Comparison of ENCODE assay signal across 8 cellular contexts in genomic region chr15:70605606-70606410, GRCh38.
DNase-seq lines count a peak whose midpoint lies in the region; ATAC-seq, FAIRE-seq and TF ChIP-seq lines count a peak whose summit lies in the region.

No MANE protein-coding gene starts in this region.

- H2AFZ ChIP-seq in HepG2 (ENCODE audit: low read length): no peak overlapping the region

- POLR2A ChIA-PET in HepG2 (lab: Yijun Ruan, JAX): interaction anchor here (1.1 to 1.2 kb wide), 3 partner anchors 9 to 21 kb away, joined by 3 read pairs; no protein-coding TSS in a partner anchor

- TF ChIP-seq EP300 in HepG2 (IDR thresholded peaks at IDR 0.05; ENCODE audit: low read depth in 2 of 2, low read length in 2 of 2): no peak
- TF ChIP-seq EP300 in HepG2 (CRISPR knock-in tag; IDR thresholded peaks at IDR 0.05; ENCODE audit: borderline replicate concordance): no peak

- intact Hi-C loops in colonic mucosa (cut with DNase I): no loop called here
- intact Hi-C loops in HepG2 (cut with micrococcal nuclease; ENCODE audit: unreplicated experiment): no loop called here
- intact Hi-C loops in tibial artery (cut with DNase I; ENCODE audit: low total_unique reads): no loop called here

- in situ Hi-C loops in HepG2 (cut with HindIII; ENCODE audit: extremely low pct_ligation_motif_present, low pct_unique_long_range_greater_than_20kb): no loop called here

- TF ChIP-seq RAD21 in HepG2 (CRISPR knock-in tag; IDR thresholded peaks at IDR 0.05): no peak

- CTCF ChIA-PET in HepG2 (lab: Yijun Ruan, JAX; ENCODE audit: low intra/inter-chr PET ratio, low total read pairs): no interaction called here

- no peak for TF ChIP-seq POLR2A in HepG2 (IDR thresholded peaks at IDR 0.05; ENCODE audit: insufficient read depth in 1 of 2, low read depth in 2 of 2, low read length in 2 of 2)

- ATAC-seq in HepG2 (no peak; the same call in 2 of the 3 replicates), HG03565 (IDR thresholded peaks at IDR 0.05; ENCODE audit: unreplicated experiment) (no peak), GM18502 (IDR thresholded peaks at IDR 0.05; ENCODE audit: poor library complexity, unreplicated experiment) (no peak), GM19328 (IDR thresholded peaks at IDR 0.05; ENCODE audit: unreplicated experiment) (no peak)

- DNase-seq in NCI-H2029 (lab: John Stamatoyannopoulos, UW) (peak; percentile 42), colonic mucosa (peak; percentile 36), HepG2 (ENCODE audit: low spot score) (peak; percentile 42), tibial artery (peak in 1 of 2 donors; percentile 76), OCI-M1 (lab: John Stamatoyannopoulos, UW) (no peak)

- no peaks in the 10 kb centered on the region for H4K20me1 ChIP-seq in HepG2 (ENCODE audit: insufficient read depth, low read length)

- H3K4me2 ChIP-seq in HepG2 (ENCODE audit: low read depth, low read length): peak overlapping the region; percentile 31; the same call in 1 of the 2 replicates

- H3K9me3 ChIP-seq in colonic mucosa (no peaks in the 10 kb centered on the region), HepG2 (ENCODE audit: low read length) (no peaks in the 10 kb centered on the region), tibial artery (no peaks in the 10 kb centered on the region)

- 56% methylated on average over 6 of the region's 7 CpGs for WGBS in HepG2 (ENCODE audit: low lambda C conversion rate)

- H3K27ac ChIP-seq in colonic mucosa (no peak overlapping the region), HepG2 (ENCODE audit: extremely low read length, insufficient read depth, low read length) (no peak overlapping the region), tibial artery (peak overlapping the region; percentile 4 to 22)

- no peaks in the 10 kb centered on the region for H3K36me3 ChIP-seq in colonic mucosa
- no peaks in the 10 kb centered on the region for H3K36me3 ChIP-seq in HepG2 (replicated peaks in 1 of 2; ENCODE audit: control insufficient read depth in 1 of 2, insufficient read depth in 2 of 2, low read length in 2 of 2)
- no peaks in the 10 kb centered on the region for H3K36me3 ChIP-seq in tibial artery

- FAIRE-seq in HepG2 (lab: Jason Lieb, UNC): no peak

- H3K27me3 ChIP-seq in colonic mucosa: no peaks in the 10 kb centered on the region
- H3K27me3 ChIP-seq in HepG2 (ENCODE audit: control insufficient read depth in 1 of 2, insufficient read depth in 2 of 2, low read length in 2 of 2): peaks cover 0 to 16% of the 10 kb centered on the region in 2 experiments; a peak in 2 of 5 replicates
- H3K27me3 ChIP-seq in tibial artery: no peaks in the 10 kb centered on the region

- no TSS peak for BruUV-seq in HepG2 (replicated peaks; lab: Mats Ljungman, UMichigan)

- H3K4me3 ChIP-seq in colonic mucosa: no peak overlapping the region
- no peak overlapping the region for H3K4me3 ChIP-seq in HepG2 (replicated peaks in 1 of 3; ENCODE audit: insufficient read depth in 1 of 3, low read depth in 2 of 3, low read length in 3 of 3)
- H3K4me3 ChIP-seq in tibial artery: no peak overlapping the region

- TF ChIP-seq CTCF in colonic mucosa (IDR thresholded peaks at IDR 0.05): no peak
- TF ChIP-seq CTCF in HepG2 (CRISPR knock-in tag; IDR thresholded peaks at IDR 0.05): no peak
- TF ChIP-seq CTCF in tibial artery (IDR thresholded peaks at IDR 0.05): no peak

- H3K4me1 ChIP-seq in colonic mucosa: no peaks in the 10 kb centered on the region
- peaks cover 24% of the 10 kb centered on the region for H3K4me1 ChIP-seq in HepG2 (ENCODE audit: insufficient read depth, low read length)
- peaks cover 0 to 34% (median 22%) of the 10 kb centered on the region in 4 donors for H3K4me1 ChIP-seq in tibial artery

- H3K9ac ChIP-seq in colonic mucosa (ENCODE audit: low read depth in 2 of 2, low read length in 2 of 2): no peak overlapping the region
- no peak overlapping the region for H3K9ac ChIP-seq in HepG2 (ENCODE audit: insufficient read depth, low read depth, low read length)

- H3K79me2 ChIP-seq in HepG2 (ENCODE audit: insufficient read depth, low read length): no peaks in the 10 kb centered on the region

TF ChIP-seq in HepG2, 621 proteins besides CTCF, POLR2A, EP300 and RAD21:
- no peak for TF ChIP-seq ZNF333 (CRISPR knock-in tag; IDR thresholded peaks at IDR 0.05; ENCODE audit: borderline replicate concordance)
- TF ChIP-seq ZFP91 (CRISPR knock-in tag; IDR thresholded peaks at IDR 0.05; ENCODE audit: borderline replicate concordance): no peak
- TF ChIP-seq ZNF574 (CRISPR knock-in tag; IDR thresholded peaks at IDR 0.05): no peak
- TF ChIP-seq TCF7L2 (IDR thresholded peaks at IDR 0.05; ENCODE audit: low read depth, low read length): no peak

Comparison
In these comparisons a context has a peak if more than half of its experiments do, and no peak if none do; other contexts are left out.
1. H3K27ac ChIP-seq: peak in tibial artery (2 of 2); none in colonic mucosa (single experiment) and HepG2 (single experiment).